ENCODE assay signal across 1 cellular context in genomic region chr3:66386925-66387650, GRCh38.
TF ChIP-seq lines count a peak whose summit lies in the region.

No MANE protein-coding gene starts in this region.

TF ChIP-seq in IMR-90, 13 proteins besides CTCF, POLR2A, EP300 and RAD21 (continued from another document):
- TF ChIP-seq USF2 (IDR thresholded peaks at IDR 0.05; ENCODE audit: low read depth, low read length): no peak
- TF ChIP-seq MXI1 (IDR thresholded peaks at IDR 0.05; ENCODE audit: borderline replicate concordance, low read depth, low read length): no peak
- TF ChIP-seq SMC3 (IDR thresholded peaks at IDR 0.05; ENCODE audit: low read depth, low read length): no peak
- no peak for TF ChIP-seq NFE2L2 (IDR thresholded peaks at IDR 0.05; ENCODE audit: low read depth, low read length)
- TF ChIP-seq MAZ (IDR thresholded peaks at IDR 0.05; ENCODE audit: borderline replicate concordance, low read depth, low read length): no peak
- no peak for TF ChIP-seq RFX5 (IDR thresholded peaks at IDR 0.05; ENCODE audit: low read depth, low read length)
- TF ChIP-seq CEBPB (IDR thresholded peaks at IDR 0.05; ENCODE audit: low read depth, low read length): no peak
- no peak for TF ChIP-seq BHLHE40 (IDR thresholded peaks at IDR 0.05; ENCODE audit: low read depth, low read length)
- TF ChIP-seq FOS (IDR thresholded peaks at IDR 0.05; ENCODE audit: low read depth, low read length): no peak
- no peak for TF ChIP-seq CHD1 (IDR thresholded peaks at IDR 0.05; ENCODE audit: low read depth, low read length)
